8 cellular contexts compared by ENCODE assay signal in the genomic region with DNA sequence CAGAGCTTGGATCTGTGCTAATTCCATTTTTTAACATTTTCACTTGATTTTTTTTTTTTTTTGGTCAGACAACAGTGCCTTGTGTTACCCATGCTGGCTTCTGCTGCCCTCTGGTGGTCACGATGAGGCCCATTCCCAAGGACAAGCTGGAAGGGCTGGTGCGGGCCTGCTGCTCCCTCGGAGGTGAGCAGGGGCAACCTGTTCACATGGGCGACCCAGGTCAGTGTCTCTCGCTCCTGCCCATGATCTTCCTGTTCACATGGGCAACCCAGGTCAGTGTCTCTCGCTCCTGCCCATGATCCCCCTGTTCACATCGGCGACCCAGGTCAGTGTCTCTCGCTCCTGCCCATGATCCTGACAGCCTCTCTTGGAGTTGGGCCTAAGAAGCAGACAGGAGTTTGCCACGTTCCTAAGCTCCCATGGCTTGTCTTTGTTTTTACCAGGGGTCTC. TPM values are rescaled to one million over a fixed set of nuclear protein-coding genes. Genes with fewer than 3 reads are reported as not detected.
A peak's percentile ranks its signal among the peaks of the same experiment; 100 is the strongest.
DNase-seq lines count a peak whose midpoint lies in the region; ATAC-seq and TF ChIP-seq lines count a peak whose summit lies in the region.

No MANE protein-coding gene starts in this region.

- ATAC-seq in CD4-positive, CD25-positive, alpha-beta regulatory T cell (ENCODE audit: low read depth in 2 of 2) = peak; percentile 58 to 59
- no peak for ATAC-seq in GM21737 (IDR thresholded peaks at IDR 0.05; ENCODE audit: unreplicated experiment)

- H3K4me3 Mint-ChIP-seq in CD4-positive, CD25-positive, alpha-beta regulatory T cell = peak overlapping the region in 1 of 4 donors; percentile 17
- H3K4me3 Mint-ChIP-seq in endothelial cell (ENCODE audit: unreplicated experiment) (no peak overlapping the region), mesothelial cell of epicardium (no peak overlapping the region)

- peaks cover 17% of the 10 kb centered on the region for H3K36me3 Mint-ChIP-seq in CD4-positive, CD25-positive, alpha-beta regulatory T cell
- H3K36me3 Mint-ChIP-seq in endothelial cell (ENCODE audit: low read depth, unreplicated experiment) (peaks cover 10% of the 10 kb centered on the region), mesothelial cell of epicardium (peaks cover 14% of the 10 kb centered on the region)

- H3K9me3 Mint-ChIP-seq in CD4-positive, CD25-positive, alpha-beta regulatory T cell = no peaks in the 10 kb centered on the region
- H3K9me3 Mint-ChIP-seq in endothelial cell (ENCODE audit: unreplicated experiment) = no peaks in the 10 kb centered on the region
- no peaks in the 10 kb centered on the region for H3K9me3 Mint-ChIP-seq in mesothelial cell of epicardium

- no peak overlapping the region for H3K27ac ChIP-seq in CD4-positive, CD25-positive, alpha-beta regulatory T cell (ENCODE audit: insufficient read depth, low read length, poor library complexity, severe bottlenecking)

- peak overlapping the region in 1 of 3 donors; percentile 3 for H3K27ac Mint-ChIP-seq in CD4-positive, CD25-positive, alpha-beta regulatory T cell
- H3K27ac Mint-ChIP-seq in endothelial cell (ENCODE audit: unreplicated experiment) = no peak overlapping the region
- H3K27ac Mint-ChIP-seq in mesothelial cell of epicardium = peak overlapping the region; percentile 30

- TF ChIP-seq CTCF in endothelial cell (IDR thresholded peaks at IDR 0.05; ENCODE audit: unreplicated experiment) = peak; percentile 84
- TF ChIP-seq CTCF in mesothelial cell of epicardium (IDR thresholded peaks at IDR 0.05; ENCODE audit: unreplicated experiment) = peak; percentile 92

- POLR2A ChIA-PET in HEK293T (lab: Yijun Ruan, JAX) = no interaction called here

- CTCF ChIA-PET in HEK293T (lab: Yijun Ruan, JAX) = interaction anchor here (0.5 to 4.0 kb wide), 23 partner anchors 10 to 828 kb away, joined by 3 to 31 read pairs (median 4); no protein-coding TSS in a partner anchor

- no peaks in the 10 kb centered on the region for H3K9me3 ChIP-seq in CD4-positive, CD25-positive, alpha-beta regulatory T cell (ENCODE audit: control insufficient read depth in 2 of 2, low read length in 2 of 2)

- peaks cover 62% of the 10 kb centered on the region for H3K36me3 ChIP-seq in CD4-positive, CD25-positive, alpha-beta regulatory T cell (ENCODE audit: control insufficient read depth, insufficient read depth, low read length)

- H3K4me1 Mint-ChIP-seq in CD4-positive, CD25-positive, alpha-beta regulatory T cell = peaks cover 8 to 17% (median 15%) of the 10 kb centered on the region in 4 donors
- peaks cover 8% of the 10 kb centered on the region for H3K4me1 Mint-ChIP-seq in endothelial cell (ENCODE audit: unreplicated experiment)
- H3K4me1 Mint-ChIP-seq in mesothelial cell of epicardium = peaks cover 6% of the 10 kb centered on the region

- H3K27me3 ChIP-seq in CD4-positive, CD25-positive, alpha-beta regulatory T cell (ENCODE audit: control insufficient read depth, insufficient read depth, low read length) = no peaks in the 10 kb centered on the region

- no peak overlapping the region for H3K4me3 ChIP-seq in CD4-positive, CD25-positive, alpha-beta regulatory T cell (ENCODE audit: low read depth, low read length)

- DNase-seq in CD4-positive, CD25-positive, alpha-beta regulatory T cell = peak; percentile 58 to 79 (median 72)
- DNase-seq in HEK293T (ENCODE audit: extremely low spot score) = peak; percentile 82
- peak; percentile 81 for DNase-seq in NCI-H69 (lab: John Stamatoyannopoulos, UW)
- peak; percentile 48 for DNase-seq in activated CD8-positive, alpha-beta memory T cell treated with anti-CD3 and anti-CD28 coated beads, Interleukin-2, amount 50 U/mL, for 1 hour (ENCODE audit: extremely low read depth)
- DNase-seq in endothelial cell (ENCODE audit: low spot score) = peak; percentile 81
- DNase-seq in mesothelial cell of epicardium (ENCODE audit: low spot score in 2 of 2, unreplicated experiment in 2 of 2) = peak; percentile 68 to 84
- peak; percentile 52 to 55 for DNase-seq in stimulated activated CD8-positive, alpha-beta memory T cell treated with anti-CD3 and anti-CD28 coated beads, Interleukin-15, amount 100 ng/mL, for 48 hours (ENCODE audit: low read depth in 2 of 2)

- no peaks in the 10 kb centered on the region for H3K27me3 Mint-ChIP-seq in CD4-positive, CD25-positive, alpha-beta regulatory T cell
- H3K27me3 Mint-ChIP-seq in endothelial cell (ENCODE audit: unreplicated experiment) (peaks cover 4% of the 10 kb centered on the region), mesothelial cell of epicardium (ENCODE audit: low read depth) (no peaks in the 10 kb centered on the region)

- H3K4me1 ChIP-seq in CD4-positive, CD25-positive, alpha-beta regulatory T cell (ENCODE audit: control insufficient read depth, insufficient read depth, low read length, poor library complexity, severe bottlenecking) = peaks cover 10% of the 10 kb centered on the region

TF ChIP-seq in HEK293T, 16 proteins besides CTCF, POLR2A, EP300 and RAD21:
- no peak for TF ChIP-seq HDGF (IDR thresholded peaks at IDR 0.05; ENCODE audit: borderline replicate concordance)
- TF ChIP-seq ZNF384 (IDR thresholded peaks at IDR 0.05) = peak; percentile 98
- TF ChIP-seq BHLHE40 (IDR thresholded peaks at IDR 0.05; ENCODE audit: borderline replicate concordance) = no peak
- no peak for TF ChIP-seq L3MBTL2 (conservative IDR thresholded peaks at IDR 0.05)

RNA-seq across cellular contexts. Expression of a gene that starts 59.4 kb away (rescaled TPM):
- total RNA-seq in CD4-positive, CD25-positive, alpha-beta regulatory T cell = 120 TPM
- 10 to 100 TPM; 45.2 to 62.7 (median 56.9) TPM for polyA plus RNA-seq in CD4-positive, CD25-positive, alpha-beta regulatory T cell
- total RNA-seq in endothelial cell (ENCODE audit: unreplicated experiment) = 65.1 TPM
- total RNA-seq in mesothelial cell of epicardium = 59.2 to 64.1 TPM (median 62.8 TPM) in 3 replicates
